9 cellular contexts compared by ENCODE assay signal in the genomic region with DNA sequence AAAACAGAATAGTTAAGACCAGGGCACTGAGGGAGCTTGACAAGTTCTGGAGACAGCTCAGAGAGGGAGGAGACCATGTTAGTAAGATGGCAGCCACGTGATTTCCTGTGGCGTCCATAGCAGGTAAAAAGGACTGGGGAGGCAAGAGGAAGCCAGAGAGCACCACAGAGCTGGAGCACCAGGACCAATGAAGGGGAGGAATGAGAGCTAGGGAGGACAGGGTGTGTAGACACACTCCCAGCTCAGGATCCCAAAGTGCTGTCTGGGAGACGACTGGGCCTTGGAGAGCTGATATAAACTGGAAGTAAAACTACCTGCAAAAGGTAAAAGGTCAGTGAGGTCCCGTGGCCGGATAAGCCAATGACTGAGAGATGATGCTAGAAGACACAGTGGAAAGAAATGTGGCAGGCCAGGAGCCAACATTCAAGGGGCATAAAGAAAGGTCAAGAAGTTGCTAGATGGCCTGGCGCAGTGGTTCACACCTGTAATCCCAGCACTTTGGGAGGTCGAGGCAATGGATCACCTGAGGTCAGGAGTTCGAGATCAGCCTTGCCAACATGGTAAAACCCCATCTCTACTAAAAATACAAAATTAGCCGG. TPM values are rescaled to one million over a fixed set of nuclear protein-coding genes. Genes with fewer than 3 reads are reported as not detected.
A peak's percentile ranks its signal among the peaks of the same experiment; 100 is the strongest.
DNase-seq lines count a peak whose midpoint lies in the region; ATAC-seq and TF ChIP-seq lines count a peak whose summit lies in the region.
"Had no signal": no experiment of that assay in that cellular context is flagged by ENCODE, and none has a peak within 500 bp of the region (broad histone marks: within the 10 kb centered on the region; RNA-seq: fewer than 3 reads in every experiment).

No MANE protein-coding gene starts in this region.

- H3K4me1 ChIP-seq in OCI-LY7 (ENCODE audit: insufficient read depth, low read length, poor library complexity, severe bottlenecking) = peaks cover 13% of the 10 kb centered on the region
- H3K4me1 ChIP-seq in HAP-1 = no peaks in the 10 kb centered on the region

- peak in 9 of 10 experiments; percentile 14 to 54 (median 26) for DNase-seq in CD4-positive, alpha-beta T cell
- DNase-seq in OCI-LY7 (ENCODE audit: low spot score) (peak; percentile 24), natural killer cell (peak; percentile 29), UCSD-AML1 (lab: John Stamatoyannopoulos, UW; ENCODE audit: unreplicated experiment) (no peak), NCI-H345 (lab: John Stamatoyannopoulos, UW) (no peak), HAP-1 (ENCODE audit: low spot score in 2 of 2) (no peak)
- DNase-seq in activated naive CD4-positive, alpha-beta T cell treated with anti-CD3 and anti-CD28 coated beads for 36 hours = peak; percentile 69

- H2AFZ ChIP-seq in OCI-LY7 (ENCODE audit: low read length) = no peak overlapping the region

- POLR2A ChIA-PET in CD4-positive, alpha-beta T cell (lab: Charles Lee) = interaction anchor here (0.6 to 1.2 kb wide), 6 partner anchors 11 to 180 kb away, joined by 3 to 5 read pairs (median 4); no protein-coding TSS in a partner anchor
- POLR2A ChIA-PET in OCI-LY7 (lab: Charles Lee) = interaction anchor here (0.5 to 0.9 kb wide), 2 partner anchors 9 to 336 kb away, joined by 3 read pairs; no protein-coding TSS in a partner anchor

- H3K27ac ChIP-seq in CD4-positive, alpha-beta T cell (ENCODE audit: low read depth, low read length) = peak overlapping the region; percentile 48
- H3K27ac ChIP-seq in OCI-LY7 (ENCODE audit: low read depth, low read length, poor library complexity, severe bottlenecking) = no peak overlapping the region
- H3K27ac ChIP-seq: RWPE1 had no signal

- H4K20me1 ChIP-seq in OCI-LY7 (ENCODE audit: insufficient read depth, low read length) = no peaks in the 10 kb centered on the region

- CTCF ChIA-PET in CD4-positive, alpha-beta T cell (lab: Charles Lee) = no interaction called here
- CTCF ChIA-PET in OCI-LY7 (lab: Charles Lee; ENCODE audit: unreplicated experiment) = interaction anchor here (0.6 kb wide), 1 partner anchor 147 kb away, joined by 4 read pairs; no protein-coding TSS in a partner anchor
- CTCF ChIA-PET in activated naive CD4-positive, alpha-beta T cell treated with anti-CD3 and anti-CD28 coated beads for 36 hours (lab: Charles Lee) = interaction anchor here (0.8 to 1.5 kb wide), 4 partner anchors 10 to 118 kb away, joined by 3 to 4 read pairs (median 3); no protein-coding TSS in a partner anchor

- intact Hi-C loops in CD4-positive, alpha-beta T cell (cut with DNase I, micrococcal nuclease) = loop anchor here in 1 of 2 experiments (5.0 kb wide), 1 partner anchor 40 kb away; a partner anchor contains a TSS
- intact Hi-C loops in OCI-LY7 (cut with micrococcal nuclease; ENCODE audit: unreplicated experiment) (no loop called here), natural killer cell (cut with micrococcal nuclease) (no loop called here)
- intact Hi-C loops in activated naive CD4-positive, alpha-beta T cell treated with anti-CD3 and anti-CD28 coated beads for 36 hours (cut with micrococcal nuclease) = no loop called here

- peak overlapping the region; percentile 24 for H3K4me2 ChIP-seq in OCI-LY7 (ENCODE audit: low read length)

- H3K27me3 ChIP-seq in CD4-positive, alpha-beta T cell (ENCODE audit: control insufficient read depth, insufficient read depth, low read length) = no peaks in the 10 kb centered on the region
- no peaks in the 10 kb centered on the region for H3K27me3 ChIP-seq in HAP-1 (ENCODE audit: low read depth)

- H3K4me3 Mint-ChIP-seq in CD4-positive, alpha-beta T cell = peak overlapping the region; percentile 1
- H3K4me3 Mint-ChIP-seq in activated naive CD4-positive, alpha-beta T cell treated with anti-CD3 and anti-CD28 coated beads for 36 hours = no peak overlapping the region
- H3K4me3 Mint-ChIP-seq in natural killer cell = peak overlapping the region; percentile 52

- H3K79me2 ChIP-seq in OCI-LY7 (ENCODE audit: insufficient read depth, low read depth, low read length) = no peaks in the 10 kb centered on the region

- in situ Hi-C loops in HAP-1 (cut with MboI; ENCODE audit: low sequenced_read_pairs) = loop anchor here (25.0 kb wide), 1 partner anchor 350 kb away; no protein-coding TSS in a partner anchor

- H3K36me3 ChIP-seq in OCI-LY7 (ENCODE audit: insufficient read depth, low read length) (no peaks in the 10 kb centered on the region), HAP-1 (replicated peaks) (no peaks in the 10 kb centered on the region)

- H3K36me3 Mint-ChIP-seq in CD4-positive, alpha-beta T cell (ENCODE audit: low read depth) = peaks cover 11% of the 10 kb centered on the region
- H3K36me3 Mint-ChIP-seq in activated naive CD4-positive, alpha-beta T cell treated with anti-CD3 and anti-CD28 coated beads for 36 hours (ENCODE audit: low read depth) = peaks cover 3% of the 10 kb centered on the region
- no peaks in the 10 kb centered on the region for H3K36me3 Mint-ChIP-seq in natural killer cell

- peaks cover 2% of the 10 kb centered on the region for H3K9me3 Mint-ChIP-seq in CD4-positive, alpha-beta T cell
- no peaks in the 10 kb centered on the region for H3K9me3 Mint-ChIP-seq in activated naive CD4-positive, alpha-beta T cell treated with anti-CD3 and anti-CD28 coated beads for 36 hours
- H3K9me3 Mint-ChIP-seq in natural killer cell = no peaks in the 10 kb centered on the region

- no peaks in the 10 kb centered on the region for H3K27me3 Mint-ChIP-seq in CD4-positive, alpha-beta T cell
- H3K27me3 Mint-ChIP-seq in activated naive CD4-positive, alpha-beta T cell treated with anti-CD3 and anti-CD28 coated beads for 36 hours (ENCODE audit: low read depth) = no peaks in the 10 kb centered on the region
- no peaks in the 10 kb centered on the region for H3K27me3 Mint-ChIP-seq in natural killer cell (ENCODE audit: low read depth in 2 of 2)

- peak overlapping the region; percentile 79 for H3K27ac Mint-ChIP-seq in CD4-positive, alpha-beta T cell
- H3K27ac Mint-ChIP-seq in activated naive CD4-positive, alpha-beta T cell treated with anti-CD3 and anti-CD28 coated beads for 36 hours = peak overlapping the region; percentile 90
- H3K27ac Mint-ChIP-seq in natural killer cell = peak overlapping the region; percentile 68 to 95

- H3K4me1 Mint-ChIP-seq in CD4-positive, alpha-beta T cell (ENCODE audit: low read depth) = peaks cover 14% of the 10 kb centered on the region
- peaks cover 24% of the 10 kb centered on the region for H3K4me1 Mint-ChIP-seq in activated naive CD4-positive, alpha-beta T cell treated with anti-CD3 and anti-CD28 coated beads for 36 hours (ENCODE audit: low read depth)
- H3K4me1 Mint-ChIP-seq in natural killer cell = peaks cover 17 to 19% of the 10 kb centered on the region in 2 donors

- ATAC-seq in CD4-positive, alpha-beta T cell (ENCODE audit: poor library complexity) = peak; percentile 93
- peak; percentile 83 to 86 (median 84) for ATAC-seq in natural killer cell
- ATAC-seq in GM18519 (IDR thresholded peaks at IDR 0.05; ENCODE audit: low FRiP score, unreplicated experiment) = no peak

- H3K9me2 ChIP-seq in OCI-LY7 (ENCODE audit: insufficient read depth, low read length) = no peaks in the 10 kb centered on the region

- H3K9me3 ChIP-seq in CD4-positive, alpha-beta T cell (ENCODE audit: control insufficient read depth, low read length) = no peaks in the 10 kb centered on the region
- H3K9me3 ChIP-seq in OCI-LY7 (ENCODE audit: low read length) (no peaks in the 10 kb centered on the region), HAP-1 (no peaks in the 10 kb centered on the region)

- no peak overlapping the region for H3K4me3 ChIP-seq in OCI-LY7 (ENCODE audit: low read depth, low read length, poor library complexity, severe bottlenecking)
- H3K4me3 ChIP-seq in HAP-1 = no peak overlapping the region

- TF ChIP-seq CTCF in CD4-positive, alpha-beta T cell (IDR thresholded peaks at IDR 0.05) = no peak
- no peak for TF ChIP-seq CTCF in OCI-LY7 (conservative IDR thresholded peaks at IDR 0.05; ENCODE audit: low read length)
- no peak for TF ChIP-seq CTCF in natural killer cell (IDR thresholded peaks at IDR 0.05)

- no TSS peak for BruUV-seq in OCI-LY7 (replicated peaks; lab: Mats Ljungman, UMichigan)

RNA-seq across cellular contexts. Expression of a gene that starts 39.0 kb away (rescaled TPM):
- 10 to 100 TPM; 22.8 to 23.0 TPM for total RNA-seq in CD4-positive, alpha-beta T cell
- 12.7 and 14.3 TPM in 2 replicates for total RNA-seq in OCI-LY7 (2014; rRNA removed; shearing (Covaris generic))
- total RNA-seq in OCI-LY7 (2022) (24.2 and 25.7 TPM in 2 replicates), natural killer cell (10 to 100 TPM; 21.8 to 31.5 (median 26.0) TPM)
- total RNA-seq in activated naive CD4-positive, alpha-beta T cell treated with anti-CD3 and anti-CD28 coated beads for 36 hours = 10 to 100 TPM; 16.4 to 18.1 TPM

Comparison
In these comparisons a context has a peak if more than half of its experiments do, and no peak if none do; other contexts are left out.
1. DNase-seq: peak in CD4-positive, alpha-beta T cell (9 of 10), OCI-LY7 (single experiment), activated naive CD4-positive, alpha-beta T cell treated with anti-CD3 and anti-CD28 coated beads for 36 hours (single experiment) and natural killer cell (single experiment); none in UCSD-AML1 (single experiment), NCI-H345 (single experiment) and HAP-1 (0 of 2).
2. Peak in every context shown above with its lines, with median percentiles within 50 percentile points of each other: H3K27ac Mint-ChIP-seq.